Comparison of ENCODE assay signal across 2 cellular contexts in the genomic region with DNA sequence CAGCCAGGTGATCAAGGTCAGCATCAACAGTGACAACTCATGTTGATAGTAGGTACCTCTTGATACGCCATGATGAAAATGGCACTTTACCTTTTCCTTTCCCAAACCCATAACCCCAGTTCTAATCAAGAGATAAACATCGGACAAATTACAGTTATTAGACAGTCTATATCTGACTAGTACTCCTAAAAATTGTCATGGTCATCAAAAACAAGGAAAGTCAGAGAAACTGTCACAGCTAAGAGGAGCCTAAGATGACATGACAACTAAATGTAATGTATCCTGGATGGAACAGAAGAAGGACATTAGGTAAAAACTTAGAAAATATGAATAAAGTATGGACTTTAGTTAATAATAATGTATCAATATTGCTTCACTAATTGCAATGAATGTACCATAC.
TF ChIP-seq lines count a peak whose summit lies in the region.

No MANE protein-coding gene starts in this region.

TF ChIP-seq in HepG2, 621 proteins besides CTCF, POLR2A, EP300 and RAD21:
- TF ChIP-seq ZNF616 (CRISPR knock-in tag; IDR thresholded peaks at IDR 0.05; ENCODE audit: low read depth) (no peak), MAFF (IDR thresholded peaks at IDR 0.05; ENCODE audit: low read depth, low read length) (peak; percentile 87), MAFK (conservative IDR thresholded peaks at IDR 0.05 in 1 of 2, IDR thresholded peaks at IDR 0.05 in 1 of 2; ENCODE audit: low read length in 2 of 2) (peak; percentile 85 to 91)

TF ChIP-seq in K562, 482 proteins besides CTCF, POLR2A, EP300 and RAD21:
- TF ChIP-seq, protein P1, sequence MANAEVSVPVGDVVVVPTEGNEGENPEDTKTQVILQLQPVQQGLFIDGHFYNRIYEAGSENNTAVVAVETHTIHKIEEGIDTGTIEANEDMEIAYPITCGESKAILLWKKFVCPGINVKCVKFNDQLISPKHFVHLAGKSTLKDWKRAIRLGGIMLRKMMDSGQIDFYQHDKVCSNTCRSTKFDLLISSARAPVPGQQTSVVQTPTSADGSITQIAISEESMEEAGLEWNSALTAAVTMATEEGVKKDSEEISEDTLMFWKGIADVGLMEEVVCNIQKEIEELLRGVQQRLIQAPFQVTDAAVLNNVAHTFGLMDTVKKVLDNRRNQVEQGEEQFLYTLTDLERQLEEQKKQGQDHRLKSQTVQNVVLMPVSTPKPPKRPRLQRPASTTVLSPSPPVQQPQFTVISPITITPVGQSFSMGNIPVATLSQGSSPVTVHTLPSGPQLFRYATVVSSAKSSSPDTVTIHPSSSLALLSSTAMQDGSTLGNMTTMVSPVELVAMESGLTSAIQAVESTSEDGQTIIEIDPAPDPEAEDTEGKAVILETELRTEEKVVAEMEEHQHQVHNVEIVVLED (CRISPR knock-in tag; IDR thresholded peaks at IDR 0.05): no peak
- TF ChIP-seq, protein P2, sequence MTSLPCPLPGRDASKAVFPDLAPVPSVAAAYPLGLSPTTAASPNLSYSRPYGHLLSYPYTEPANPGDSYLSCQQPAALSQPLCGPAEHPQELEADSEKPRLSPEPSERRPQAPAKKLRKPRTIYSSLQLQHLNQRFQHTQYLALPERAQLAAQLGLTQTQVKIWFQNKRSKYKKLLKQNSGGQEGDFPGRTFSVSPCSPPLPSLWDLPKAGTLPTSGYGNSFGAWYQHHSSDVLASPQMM (CRISPR knock-in tag; IDR thresholded peaks at IDR 0.05): no peak
- TF ChIP-seq MYNN (IDR thresholded peaks at IDR 0.05): no peak
- no peak for TF ChIP-seq MYNN (CRISPR knock-in tag; IDR thresholded peaks at IDR 0.05)
- peak; percentile 34; the same call in 1 of the 2 replicates for TF ChIP-seq MAFG (tag; conservative IDR thresholded peaks at IDR 0.05)
- TF ChIP-seq SIX5 (IDR thresholded peaks at IDR 0.05; ENCODE audit: borderline replicate concordance in 1 of 2, insufficient read depth in 1 of 2, low read depth in 1 of 2, low read length in 2 of 2): no peak
- TF ChIP-seq, protein P3, sequence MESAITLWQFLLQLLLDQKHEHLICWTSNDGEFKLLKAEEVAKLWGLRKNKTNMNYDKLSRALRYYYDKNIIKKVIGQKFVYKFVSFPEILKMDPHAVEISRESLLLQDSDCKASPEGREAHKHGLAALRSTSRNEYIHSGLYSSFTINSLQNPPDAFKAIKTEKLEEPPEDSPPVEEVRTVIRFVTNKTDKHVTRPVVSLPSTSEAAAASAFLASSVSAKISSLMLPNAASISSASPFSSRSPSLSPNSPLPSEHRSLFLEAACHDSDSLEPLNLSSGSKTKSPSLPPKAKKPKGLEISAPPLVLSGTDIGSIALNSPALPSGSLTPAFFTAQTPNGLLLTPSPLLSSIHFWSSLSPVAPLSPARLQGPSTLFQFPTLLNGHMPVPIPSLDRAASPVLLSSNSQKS (CRISPR knock-in tag; IDR thresholded peaks at IDR 0.05): no peak
- peak; percentile 67 for TF ChIP-seq ZNF316 (IDR thresholded peaks at IDR 0.05)
- 0 out of 2 replicates have a peak, but pooled peaks have one; percentile 45 for TF ChIP-seq C11orf30 (IDR thresholded peaks at IDR 0.05; ENCODE audit: low read depth)
- TF ChIP-seq PML (IDR thresholded peaks at IDR 0.05; ENCODE audit: low read length): no peak
- TF ChIP-seq STAT5A (IDR thresholded peaks at IDR 0.05; ENCODE audit: borderline replicate concordance, low read length): no peak
- TF ChIP-seq MAFF (IDR thresholded peaks at IDR 0.05; ENCODE audit: low read length): peak; percentile 21; the same call in 1 of the 2 replicates
- TF ChIP-seq, protein P4, sequence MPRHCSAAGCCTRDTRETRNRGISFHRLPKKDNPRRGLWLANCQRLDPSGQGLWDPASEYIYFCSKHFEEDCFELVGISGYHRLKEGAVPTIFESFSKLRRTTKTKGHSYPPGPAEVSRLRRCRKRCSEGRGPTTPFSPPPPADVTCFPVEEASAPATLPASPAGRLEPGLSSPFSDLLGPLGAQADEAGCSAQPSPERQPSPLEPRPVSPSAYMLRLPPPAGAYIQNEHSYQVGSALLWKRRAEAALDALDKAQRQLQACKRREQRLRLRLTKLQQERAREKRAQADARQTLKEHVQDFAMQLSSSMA (CRISPR knock-in tag; IDR thresholded peaks at IDR 0.05): no peak
TF ChIP-seq in K562: peak in this region for 4.
